Comparison of ENCODE assay signal across 8 cellular contexts in the genomic region with DNA sequence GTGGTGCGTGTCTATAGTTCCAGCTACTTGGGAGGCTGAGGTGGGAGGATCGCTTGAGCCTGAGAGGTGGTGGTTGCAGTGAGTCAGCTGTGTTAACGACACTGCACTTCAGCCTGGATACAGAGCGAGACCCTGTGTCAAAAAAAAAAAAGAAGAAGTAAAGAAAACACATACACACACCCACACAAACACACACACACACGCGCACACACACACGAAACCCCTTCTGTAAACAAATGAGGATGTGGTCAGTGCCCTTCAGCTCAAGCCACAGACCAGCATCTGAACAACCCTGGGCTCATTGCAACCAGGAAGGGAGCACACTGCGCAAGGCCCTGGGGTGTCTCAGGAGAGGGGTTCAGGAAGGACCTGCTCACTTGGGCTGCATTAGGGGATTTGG. TPM values are rescaled to one million over a fixed set of nuclear protein-coding genes. Genes with fewer than 3 reads are reported as not detected.
DNase-seq lines count a peak whose midpoint lies in the region; ATAC-seq and TF ChIP-seq lines count a peak whose summit lies in the region.

No MANE protein-coding gene starts in this region.

- intact Hi-C loops in A673 (cut with micrococcal nuclease; ENCODE audit: unreplicated experiment): no loop called here

- no peaks in the 10 kb centered on the region for H4K20me1 ChIP-seq in GM23248 (ENCODE audit: insufficient read depth)

- no peaks in the 10 kb centered on the region for H3K27me3 ChIP-seq in A673 (replicated peaks; ENCODE audit: insufficient read depth, low read depth, low read length, poor library complexity)
- H3K27me3 ChIP-seq in GM23248 (replicated peaks; ENCODE audit: insufficient read depth): peaks cover 9% of the 10 kb centered on the region

- H3K9ac ChIP-seq in GM23248: no peak overlapping the region

- CTCF ChIA-PET in A673 (lab: Charles Lee): no interaction called here

- no peaks in the 10 kb centered on the region for H3K79me2 ChIP-seq in GM23248 (ENCODE audit: insufficient read depth)

- H3K27ac ChIP-seq in A673 (ENCODE audit: low read depth, low read length, poor library complexity, severe bottlenecking) (no peak overlapping the region), GM23248 (no peak overlapping the region)

- no peaks in the 10 kb centered on the region for H3K4me1 ChIP-seq in A673 (ENCODE audit: insufficient read depth, low read length, poor library complexity, severe bottlenecking)
- peaks cover 12% of the 10 kb centered on the region for H3K4me1 ChIP-seq in GM23248 (ENCODE audit: insufficient read depth)

- TF ChIP-seq CTCF in GM12865 (IDR thresholded peaks at IDR 0.05; ENCODE audit: insufficient read depth, low read depth, low read length, missing control alignments) (no peak), A673 (conservative IDR thresholded peaks at IDR 0.05; ENCODE audit: low read depth, low read length) (no peak)

- no peaks in the 10 kb centered on the region for H3K36me3 ChIP-seq in A673 (ENCODE audit: insufficient read depth, low read length, poor library complexity, severe bottlenecking)
- no peaks in the 10 kb centered on the region for H3K36me3 ChIP-seq in GM23248 (ENCODE audit: low read depth)

- H2AFZ ChIP-seq in GM23248: no peak overlapping the region

- H3F3A ChIP-seq in GM23248 (ENCODE audit: insufficient read depth): no peaks in the 10 kb centered on the region; the same call in 1 of the 2 replicates

- POLR2A ChIA-PET in A673 (lab: Charles Lee; ENCODE audit: low non-redundant PET): no interaction called here

- H3K4me2 ChIP-seq in GM23248 (ENCODE audit: unreplicated experiment): no peak overlapping the region

- no peaks in the 10 kb centered on the region for H3K9me3 ChIP-seq in A673 (ENCODE audit: low read depth, low read length, poor library complexity, severe bottlenecking)
- H3K9me3 ChIP-seq in GM23248 (ENCODE audit: low read depth): no peaks in the 10 kb centered on the region

- peak; percentile 65 for ATAC-seq in GM21381 (IDR thresholded peaks at IDR 0.05; ENCODE audit: unreplicated experiment)
- peak; percentile 53 for ATAC-seq in HG03457 (IDR thresholded peaks at IDR 0.05; ENCODE audit: unreplicated experiment)

- in situ Hi-C loops in GM23248 (cut with MboI): no loop called here

- no TSS peak for BruUV-seq in A673 (replicated peaks; lab: Mats Ljungman, UMichigan)

- H3K9me2 ChIP-seq in GM23248 (ENCODE audit: insufficient read depth): no peaks in the 10 kb centered on the region

- H3K4me3 ChIP-seq in GM12865 (ENCODE audit: low read depth, low read length): no peak overlapping the region
- H3K4me3 ChIP-seq in A673 (ENCODE audit: low read depth, low read length, poor library complexity, severe bottlenecking): no peak overlapping the region
- H3K4me3 ChIP-seq in GM23248: no peak overlapping the region

- DNase-seq in GM12865 (ENCODE audit: low read depth): peak; percentile 91
- peak; percentile 16 for DNase-seq in fibroblast of peridontal ligament (ENCODE audit: extremely low read depth)
- no peak for DNase-seq in HuH-7.5 (ENCODE audit: low spot score)
- DNase-seq in A673 (ENCODE audit: low spot score): no peak
- DNase-seq in GM23248: no peak
- no peak for DNase-seq in activated CD4-positive, alpha-beta T cell treated with anti-CD3 and anti-CD28 coated beads, Interleukin-2, amount 50 U/mL, for 1 hour

- WGBS in GM23248 (ENCODE audit: low coverage in 1 of 2, low lambda C conversion rate in 2 of 2, missing lambda C conversion rate in 2 of 2), 2 experiments: 68 to 72% methylated on average over 8 of the region's 8 CpGs

RNA-seq across cellular contexts. Expression of a gene that starts 47.9 kb away (rescaled TPM):
- 0.32 and 0.70 TPM in 2 replicates for total RNA-seq in A673 (2021)
- 0.97 TPM in 1 of 2 replicates, not detected in the other for total RNA-seq in GM23248 (2014; rRNA removed; shearing (Covaris generic))
- polyA plus RNA-seq in GM23248 (2016; fragmentation: Nextera tagmentation; extraction: Ambion mirVana): 0.10 TPM in 2 replicates

RNA-seq across cellular contexts. Expression of a gene that starts 51.3 kb away (rescaled TPM):
- total RNA-seq in A673 (2021): 314 and 316 TPM in 2 replicates
- 363 and 367 TPM in 2 replicates for total RNA-seq in GM23248 (2014; rRNA removed; shearing (Covaris generic))
- polyA plus RNA-seq in GM23248 (2016; fragmentation: Nextera tagmentation; extraction: Ambion mirVana): 502 and 516 TPM in 2 replicates

Comparison
In these comparisons a context has a peak if more than half of its experiments do, and no peak if none do; other contexts are left out.
1. DNase-seq: peak in GM12865 (single experiment) and fibroblast of peridontal ligament (single experiment); none in HuH-7.5 (single experiment), A673 (single experiment), GM23248 (single experiment) and activated CD4-positive, alpha-beta T cell treated with anti-CD3 and anti-CD28 coated beads, Interleukin-2, amount 50 U/mL, for 1 hour (single experiment).